Comparison of ENCODE assay signal across 25 cellular contexts in genomic region chr12:89185181-89185580, GRCh38.
"Had no signal": no experiment of that assay in that cellular context is flagged by ENCODE, and none has a peak within 500 bp of the region (broad histone marks: within the 10 kb centered on the region; RNA-seq: fewer than 3 reads in every experiment).

No MANE protein-coding gene starts in this region.

- H2AFZ ChIP-seq: parathyroid adenoma had no signal

- H3K27me3 ChIP-seq: esophagus squamous epithelium, gastroesophageal sphincter, right lobe of liver, spleen, testis, tibial nerve, upper lobe of right lung, vagina had no signal

- H3K79me2 ChIP-seq: parathyroid adenoma had no signal

- H3K9ac ChIP-seq: parathyroid adenoma had no signal

- H3K4me1 ChIP-seq: psoas muscle, testis had no signal

- H3K4me3 ChIP-seq: esophagus squamous epithelium, gastroesophageal sphincter, left ventricle myocardium inferior, lower lobe of right lung, psoas muscle, right lobe of liver, spleen, testis, tibial nerve, upper lobe of right lung, vagina had no signal

- H3K27ac ChIP-seq: esophagus squamous epithelium, gastroesophageal sphincter, lower lobe of right lung, parathyroid adenoma, psoas muscle, right lobe of liver, spleen, testis, tibial nerve, upper lobe of right lung, vagina had no signal

- DNase-seq: effector memory CD8-positive, alpha-beta T cell; esophagus squamous epithelium; glutamatergic neuron; immature natural killer cell; kidney; left cardiac atrium; left ventricle myocardium inferior; lower lobe of right lung; mesendoderm; naive B cell; nephron progenitor cell; psoas muscle; retina; right lobe of liver; spleen; stimulated activated CD4-positive, alpha-beta T cell treated with anti-CD3 and anti-CD28 coated beads, Interleukin-15, amount 100 ng/mL, for 24 hours; stimulated activated CD4-positive, alpha-beta T cell treated with anti-CD3 and anti-CD28 coated beads, Interleukin-1b, Interleukin-23, amount 100 ng/mL, for 48 hours; stimulated activated CD4-positive, alpha-beta T cell treated with anti-CD3 and anti-CD28 coated beads, Interleukin-4, amount 100 ng/mL, for 24 hours; testis; upper lobe of right lung had no signal

- H3K36me3 ChIP-seq: esophagus squamous epithelium, gastroesophageal sphincter, left ventricle myocardium inferior, lower lobe of right lung, right lobe of liver, spleen, tibial nerve, upper lobe of right lung, vagina had no signal

- ATAC-seq: effector memory CD8-positive, alpha-beta T cell; gastroesophageal sphincter; lower lobe of right lung; psoas muscle; right lobe of liver; stimulated activated memory B cell treated with anti-CD40 and anti-IgM and Interleukin-4, amounts not matched to agents 10 μg/mL and 1 μg/mL and 100 μg/mL, for 72 hours; upper lobe of right lung had no signal

- H3K9me3 ChIP-seq: right lobe of liver, testis had no signal
